Comparison of ENCODE assay signal across 13 cellular contexts in the genomic region with DNA sequence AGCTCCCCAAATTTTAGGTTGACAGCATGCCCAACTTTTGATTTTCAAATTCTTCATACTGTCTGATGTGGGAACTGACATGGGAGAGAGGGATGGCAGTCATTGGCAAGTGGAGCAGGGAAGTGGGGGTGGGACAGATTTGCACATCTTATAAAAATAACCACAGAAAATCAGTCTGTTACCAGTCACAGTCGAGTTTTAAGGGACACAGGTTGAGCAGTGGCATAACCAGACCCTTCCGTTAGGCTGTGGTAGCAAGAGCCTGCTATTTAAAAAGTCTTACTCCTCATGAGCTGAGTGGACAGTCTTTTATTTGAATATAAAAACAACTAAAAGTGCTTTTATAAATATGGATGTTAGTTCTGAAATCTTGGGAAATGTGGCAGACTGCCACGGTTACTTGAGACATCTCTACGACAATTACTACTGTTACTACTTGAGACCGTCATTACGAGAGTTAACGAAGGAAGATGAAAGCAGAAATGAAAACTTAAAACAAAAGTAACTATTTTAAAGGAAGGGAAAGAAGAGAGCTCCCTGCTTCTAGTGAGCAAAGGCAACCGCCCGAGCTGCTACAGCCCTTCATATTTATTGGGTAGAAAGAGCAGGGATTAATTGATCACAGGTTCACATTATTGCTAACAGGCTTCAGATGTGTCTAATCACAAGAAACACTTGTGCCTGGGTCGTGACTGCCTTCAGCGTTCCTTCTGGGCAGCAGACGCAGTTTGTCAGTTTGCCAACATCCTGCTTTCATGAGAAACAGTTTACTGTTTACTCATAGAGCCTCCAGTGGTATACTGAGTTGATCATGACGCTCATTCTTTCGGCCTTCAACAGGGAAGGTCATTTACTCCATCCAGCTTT.
A peak's percentile ranks its signal among the peaks of the same experiment; 100 is the strongest.
DNase-seq lines count a peak whose midpoint lies in the region; ATAC-seq, FAIRE-seq and TF ChIP-seq lines count a peak whose summit lies in the region.
"Had no signal": no experiment of that assay in that cellular context is flagged by ENCODE, and none has a peak within 500 bp of the region (broad histone marks: within the 10 kb centered on the region; RNA-seq: fewer than 3 reads in every experiment).

No MANE protein-coding gene starts in this region.

- no peaks in the 10 kb centered on the region for H3K4me1 Mint-ChIP-seq in brain
- H3K4me1 Mint-ChIP-seq in natural killer cell treated with Interleukin-12 subunit alpha and Interleukin-12 subunit beta and Interleukin-15 and Interleukin-18, amount 100 ng/mL, for 72 hours (ENCODE audit: low read depth in 2 of 2): no peaks in the 10 kb centered on the region

- 92% methylated on average over 14 of the region's 14 CpGs for WGBS in mammary epithelial cell (ENCODE audit: low coverage, missing lambda C conversion rate)
- 81 to 83% methylated on average over 14 of the region's 14 CpGs for WGBS in pancreas, 2 donors

- no peak for FAIRE-seq in pancreas (lab: Jason Lieb, UNC)

- no peaks in the 10 kb centered on the region for H4K20me1 ChIP-seq in mammary epithelial cell (ENCODE audit: insufficient read depth, low read length)

- CTCF ChIA-PET in mammary epithelial cell (lab: Charles Lee; ENCODE audit: low non-redundant PET): no interaction called here

- no peak overlapping the region for H2AFZ ChIP-seq in mammary epithelial cell (ENCODE audit: low read depth, low read length)

- peaks cover 34% of the 10 kb centered on the region for H3K36me3 Mint-ChIP-seq in brain
- peaks cover 5% of the 10 kb centered on the region for H3K36me3 Mint-ChIP-seq in natural killer cell treated with Interleukin-12 subunit alpha and Interleukin-12 subunit beta and Interleukin-15 and Interleukin-18, amount 100 ng/mL, for 72 hours

- H3K9me3 ChIP-seq in breast epithelium (no peaks in the 10 kb centered on the region), mammary epithelial cell (replicated peaks; ENCODE audit: insufficient read depth, low read length) (no peaks in the 10 kb centered on the region), pancreas (no peaks in the 10 kb centered on the region)
- H3K9me3 ChIP-seq: psoas muscle had no signal

- H3K4me1 ChIP-seq in breast epithelium (no peaks in the 10 kb centered on the region), mammary epithelial cell (ENCODE audit: insufficient read depth, low read length) (no peaks in the 10 kb centered on the region), pancreas (no peaks in the 10 kb centered on the region)
- H3K4me1 ChIP-seq: psoas muscle had no signal

- dilution Hi-C loops in mammary epithelial cell (cut with HindIII; ENCODE audit: low sequenced_read_pairs): no loop called here

- H3K4me3 ChIP-seq in breast epithelium (peak overlapping the region in 2 of 3 donors; percentile 18 to 41), mammary epithelial cell (replicated peaks in 1 of 3; ENCODE audit: insufficient read depth in 1 of 3, low read depth in 2 of 3, low read length in 3 of 3) (no peak overlapping the region), pancreas (no peak overlapping the region)
- H3K4me3 ChIP-seq: heart right ventricle, psoas muscle had no signal

- no peak for DNase-seq in breast epithelium (ENCODE audit: low spot score in 2 of 2)
- DNase-seq in mammary epithelial cell: no peak
- DNase-seq in pancreas: no peak
- DNase-seq in cardiac septum (ENCODE audit: low spot score): no peak
- DNase-seq in GF-D8 (lab: John Stamatoyannopoulos, UW): no peak
- no peak for DNase-seq in natural killer cell treated with Interleukin-12 subunit alpha and Interleukin-12 subunit beta and Interleukin-15 and Interleukin-18, amount 100 ng/mL, for 72 hours (ENCODE audit: low spot score)
- DNase-seq: ACHN; activated effector memory CD4-positive, alpha-beta T cell treated with Interleukin-2 at 50 U/mL for 16 hours; heart right ventricle had no signal

- H3K27ac ChIP-seq in breast epithelium: peak overlapping the region; percentile 54 to 85
- no peak overlapping the region for H3K27ac ChIP-seq in mammary epithelial cell (ENCODE audit: insufficient read depth, low read depth, low read length)
- no peak overlapping the region for H3K27ac ChIP-seq in pancreas
- H3K27ac ChIP-seq: HL-60, psoas muscle had no signal

- TF ChIP-seq CTCF in breast epithelium (IDR thresholded peaks at IDR 0.05) (no peak), mammary epithelial cell (conservative IDR thresholded peaks at IDR 0.05 in 1 of 2, IDR thresholded peaks at IDR 0.05 in 1 of 2; ENCODE audit: extremely low read depth in 1 of 2, insufficient read depth in 1 of 2, low read depth in 1 of 2, low read length in 2 of 2) (no peak), brain (conservative IDR thresholded peaks at IDR 0.05) (no peak), pancreas (IDR thresholded peaks at IDR 0.05) (no peak)

- ATAC-seq in HG03039 (IDR thresholded peaks at IDR 0.05; ENCODE audit: unreplicated experiment) (peak; percentile 56), pancreas (no peak)
- no peak for ATAC-seq in natural killer cell treated with Interleukin-12 subunit alpha and Interleukin-12 subunit beta and Interleukin-15 and Interleukin-18, amount 100 ng/mL, for 72 hours
- ATAC-seq: psoas muscle had no signal

- no peaks in the 10 kb centered on the region for H3K79me2 ChIP-seq in mammary epithelial cell (ENCODE audit: insufficient read depth, low read length)

- peak overlapping the region in 1 of 5 experiments; percentile 28 for H3K4me3 Mint-ChIP-seq in brain
- no peak overlapping the region for H3K4me3 Mint-ChIP-seq in natural killer cell treated with Interleukin-12 subunit alpha and Interleukin-12 subunit beta and Interleukin-15 and Interleukin-18, amount 100 ng/mL, for 72 hours

- no peak for TF ChIP-seq POLR2A in breast epithelium (IDR thresholded peaks at IDR 0.05)

- H3K9me3 Mint-ChIP-seq in brain: peaks cover 0 to 5% (median 0%) of the 10 kb centered on the region in 5 experiments
- H3K9me3 Mint-ChIP-seq in natural killer cell treated with Interleukin-12 subunit alpha and Interleukin-12 subunit beta and Interleukin-15 and Interleukin-18, amount 100 ng/mL, for 72 hours: no peaks in the 10 kb centered on the region

- in situ Hi-C loops in mammary epithelial cell (cut with MboI; ENCODE audit: low sequenced_read_pairs in 2 of 2): no loop called here

- H3K27me3 ChIP-seq in breast epithelium (no peaks in the 10 kb centered on the region), mammary epithelial cell (ENCODE audit: insufficient read depth, low read length) (no peaks in the 10 kb centered on the region), pancreas (no peaks in the 10 kb centered on the region)
- H3K27me3 ChIP-seq: heart right ventricle had no signal

- H3K4me2 ChIP-seq in mammary epithelial cell (ENCODE audit: insufficient read depth, low read depth, low read length): no peak overlapping the region

- no peaks in the 10 kb centered on the region for H3K36me3 ChIP-seq in breast epithelium
- no peaks in the 10 kb centered on the region for H3K36me3 ChIP-seq in mammary epithelial cell (ENCODE audit: insufficient read depth, low read length)
- H3K36me3 ChIP-seq in pancreas: no peaks in the 10 kb centered on the region

- peak overlapping the region in 3 of 5 experiments; percentile 13 to 46 (median 29) for H3K27ac Mint-ChIP-seq in brain
- H3K27ac Mint-ChIP-seq in natural killer cell treated with Interleukin-12 subunit alpha and Interleukin-12 subunit beta and Interleukin-15 and Interleukin-18, amount 100 ng/mL, for 72 hours: no peak overlapping the region

- intact Hi-C loops in breast epithelium (cut with DNase I; ENCODE audit: low total_unique reads) (no loop called here), mammary epithelial cell (cut with micrococcal nuclease) (no loop called here), pancreas (cut with DNase I) (no loop called here), cardiac septum (cut with DNase I) (no loop called here)

- H3K9ac ChIP-seq in mammary epithelial cell (ENCODE audit: insufficient read depth, low read length): no peak overlapping the region

- H3K27me3 Mint-ChIP-seq in brain: peaks cover 3% of the 10 kb centered on the region
- H3K27me3 Mint-ChIP-seq in natural killer cell treated with Interleukin-12 subunit alpha and Interleukin-12 subunit beta and Interleukin-15 and Interleukin-18, amount 100 ng/mL, for 72 hours: no peaks in the 10 kb centered on the region

- BruUV-seq in mammary epithelial cell (replicated peaks; lab: Mats Ljungman, UMichigan): no TSS peak

Comparison
In these comparisons a context has a peak if more than half of its experiments do, and no peak if none do; other contexts are left out.
1. H3K27ac ChIP-seq: peak in breast epithelium (2 of 2); none in mammary epithelial cell (single experiment) and pancreas (0 of 4).
2. H3K4me3 ChIP-seq: peak in breast epithelium (2 of 3); none in mammary epithelial cell (0 of 3) and pancreas (0 of 4).
3. H3K27ac Mint-ChIP-seq: peak in brain (3 of 5); none in natural killer cell treated with Interleukin-12 subunit alpha and Interleukin-12 subunit beta and Interleukin-15 and Interleukin-18, amount 100 ng/mL, for 72 hours (0 of 2).